In the genomic region with DNA sequence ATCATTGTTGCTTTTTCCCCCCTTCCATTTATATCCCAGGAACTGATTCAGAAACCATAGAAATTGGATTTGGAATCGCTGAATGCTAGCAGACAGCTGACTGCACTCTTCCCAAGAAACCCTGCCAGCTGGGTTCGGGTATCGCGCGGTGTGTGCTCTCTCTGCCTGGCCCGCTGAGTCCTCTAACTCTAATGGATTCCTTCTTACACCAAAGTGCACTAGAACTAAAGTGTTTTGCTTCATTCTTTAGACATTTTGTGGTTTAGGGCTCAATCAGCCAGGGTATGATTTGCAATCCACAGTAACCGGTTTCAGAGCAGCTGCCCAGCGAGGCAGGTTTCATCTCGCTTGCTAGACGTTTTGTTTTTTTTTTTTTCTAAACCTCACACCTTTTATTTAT, we compare ENCODE assay signal across 10 cellular contexts.
A peak's percentile ranks its signal among the peaks of the same experiment; 100 is the strongest.
DNase-seq lines count a peak whose midpoint lies in the region; ATAC-seq and TF ChIP-seq lines count a peak whose summit lies in the region.
"Had no signal": no experiment of that assay in that cellular context is flagged by ENCODE, and none has a peak within 500 bp of the region (broad histone marks: within the 10 kb centered on the region; RNA-seq: fewer than 3 reads in every experiment).

No MANE protein-coding gene starts in this region.

- DNase-seq in RPMI8226 (peak; percentile 20), left ventricle myocardium inferior (no peak), thoracic aorta (ENCODE audit: low spot score) (no peak), KG1 (lab: John Stamatoyannopoulos, UW) (no peak)
- no peak for DNase-seq in activated CD4-positive, alpha-beta T cell treated with anti-CD3 and anti-CD28 coated beads, Interleukin-2, amount 50 U/mL, for 48 hours
- DNase-seq: stimulated activated naive B cell treated with anti-CD40 and anti-IgM and Interleukin-4, amounts not matched to agents 10 μg/mL and 1 μg/mL and 100 μg/mL, for 72 hours; T-helper 1 cell had no signal

- no peak overlapping the region for H3K4me3 Mint-ChIP-seq in stimulated activated memory B cell treated with anti-CD40 and anti-IgM and Interleukin-4, amounts not matched to agents 10 μg/mL and 1 μg/mL and 100 μg/mL, for 72 hours
- H3K4me3 Mint-ChIP-seq: stimulated activated naive B cell treated with anti-CD40 and anti-IgM and Interleukin-4, amounts not matched to agents 10 μg/mL and 1 μg/mL and 100 μg/mL, for 72 hours had no signal

- no peaks in the 10 kb centered on the region for H3K27me3 ChIP-seq in left ventricle myocardium inferior (ENCODE audit: low read depth)
- H3K27me3 ChIP-seq in thoracic aorta (replicated peaks; ENCODE audit: insufficient read depth), result no peaks in the 10 kb centered on the region

- intact Hi-C loops in left ventricle myocardium inferior (cut with micrococcal nuclease), result no loop called here

- H3K4me1 ChIP-seq in left ventricle myocardium inferior (peaks cover 24% of the 10 kb centered on the region), thoracic aorta (ENCODE audit: control insufficient read depth in 1 of 2, low read depth in 2 of 2) (peaks cover 7 to 51% of the 10 kb centered on the region in 2 donors)

- H3K4me3 ChIP-seq in left ventricle myocardium inferior (no peak overlapping the region), thoracic aorta (peak overlapping the region; percentile 27)

- no peaks in the 10 kb centered on the region for H3K4me1 Mint-ChIP-seq in stimulated activated memory B cell treated with anti-CD40 and anti-IgM and Interleukin-4, amounts not matched to agents 10 μg/mL and 1 μg/mL and 100 μg/mL, for 72 hours
- H3K4me1 Mint-ChIP-seq: stimulated activated naive B cell treated with anti-CD40 and anti-IgM and Interleukin-4, amounts not matched to agents 10 μg/mL and 1 μg/mL and 100 μg/mL, for 72 hours had no signal

- TF ChIP-seq CTCF in left ventricle myocardium inferior (IDR thresholded peaks at IDR 0.05; ENCODE audit: borderline replicate concordance), result no peak
- TF ChIP-seq CTCF in thoracic aorta (IDR thresholded peaks at IDR 0.05), result no peak

- peaks cover 53% of the 10 kb centered on the region for H3K27me3 Mint-ChIP-seq in stimulated activated memory B cell treated with anti-CD40 and anti-IgM and Interleukin-4, amounts not matched to agents 10 μg/mL and 1 μg/mL and 100 μg/mL, for 72 hours
- H3K27me3 Mint-ChIP-seq: progenitor cell of endocrine pancreas had no signal

- H3K9me3 ChIP-seq in left ventricle myocardium inferior (replicated peaks) (no peaks in the 10 kb centered on the region), thoracic aorta (no peaks in the 10 kb centered on the region)

- ATAC-seq in GM21786 (IDR thresholded peaks at IDR 0.05; ENCODE audit: unreplicated experiment) (peak; percentile 50), thoracic aorta (ENCODE audit: insufficient number of reproducible peaks, low FRiP score, low read depth) (no peak)
- ATAC-seq in stimulated activated memory B cell treated with anti-CD40 and anti-IgM and Interleukin-4, amounts not matched to agents 10 μg/mL and 1 μg/mL and 100 μg/mL, for 72 hours, result no peak
- ATAC-seq: stimulated activated naive B cell treated with anti-CD40 and anti-IgM and Interleukin-4, amounts not matched to agents 10 μg/mL and 1 μg/mL and 100 μg/mL, for 72 hours had no signal

- H3K36me3 Mint-ChIP-seq in stimulated activated memory B cell treated with anti-CD40 and anti-IgM and Interleukin-4, amounts not matched to agents 10 μg/mL and 1 μg/mL and 100 μg/mL, for 72 hours, result no peaks in the 10 kb centered on the region
- H3K36me3 Mint-ChIP-seq: stimulated activated naive B cell treated with anti-CD40 and anti-IgM and Interleukin-4, amounts not matched to agents 10 μg/mL and 1 μg/mL and 100 μg/mL, for 72 hours had no signal

- no peak overlapping the region for H3K27ac Mint-ChIP-seq in stimulated activated memory B cell treated with anti-CD40 and anti-IgM and Interleukin-4, amounts not matched to agents 10 μg/mL and 1 μg/mL and 100 μg/mL, for 72 hours
- H3K27ac Mint-ChIP-seq: progenitor cell of endocrine pancreas; stimulated activated naive B cell treated with anti-CD40 and anti-IgM and Interleukin-4, amounts not matched to agents 10 μg/mL and 1 μg/mL and 100 μg/mL, for 72 hours had no signal

- H3K9me3 Mint-ChIP-seq in stimulated activated memory B cell treated with anti-CD40 and anti-IgM and Interleukin-4, amounts not matched to agents 10 μg/mL and 1 μg/mL and 100 μg/mL, for 72 hours, result no peaks in the 10 kb centered on the region
- H3K9me3 Mint-ChIP-seq: stimulated activated naive B cell treated with anti-CD40 and anti-IgM and Interleukin-4, amounts not matched to agents 10 μg/mL and 1 μg/mL and 100 μg/mL, for 72 hours had no signal

- H3K36me3 ChIP-seq in left ventricle myocardium inferior, result no peaks in the 10 kb centered on the region
- H3K36me3 ChIP-seq in thoracic aorta, result no peaks in the 10 kb centered on the region

- H3K27ac ChIP-seq in left ventricle myocardium inferior (replicated peaks) (peak overlapping the region; percentile 15), thoracic aorta (no peak overlapping the region)
